ENCODE assay signal across 1 cellular context in genomic region chr14:61461808-61462275, GRCh38.
TF ChIP-seq lines count a peak whose summit lies in the region.

No MANE protein-coding gene starts in this region.

TF ChIP-seq in K562, 482 proteins besides CTCF, POLR2A, EP300 and RAD21 (continued from another document):
- TF ChIP-seq, protein P1, sequence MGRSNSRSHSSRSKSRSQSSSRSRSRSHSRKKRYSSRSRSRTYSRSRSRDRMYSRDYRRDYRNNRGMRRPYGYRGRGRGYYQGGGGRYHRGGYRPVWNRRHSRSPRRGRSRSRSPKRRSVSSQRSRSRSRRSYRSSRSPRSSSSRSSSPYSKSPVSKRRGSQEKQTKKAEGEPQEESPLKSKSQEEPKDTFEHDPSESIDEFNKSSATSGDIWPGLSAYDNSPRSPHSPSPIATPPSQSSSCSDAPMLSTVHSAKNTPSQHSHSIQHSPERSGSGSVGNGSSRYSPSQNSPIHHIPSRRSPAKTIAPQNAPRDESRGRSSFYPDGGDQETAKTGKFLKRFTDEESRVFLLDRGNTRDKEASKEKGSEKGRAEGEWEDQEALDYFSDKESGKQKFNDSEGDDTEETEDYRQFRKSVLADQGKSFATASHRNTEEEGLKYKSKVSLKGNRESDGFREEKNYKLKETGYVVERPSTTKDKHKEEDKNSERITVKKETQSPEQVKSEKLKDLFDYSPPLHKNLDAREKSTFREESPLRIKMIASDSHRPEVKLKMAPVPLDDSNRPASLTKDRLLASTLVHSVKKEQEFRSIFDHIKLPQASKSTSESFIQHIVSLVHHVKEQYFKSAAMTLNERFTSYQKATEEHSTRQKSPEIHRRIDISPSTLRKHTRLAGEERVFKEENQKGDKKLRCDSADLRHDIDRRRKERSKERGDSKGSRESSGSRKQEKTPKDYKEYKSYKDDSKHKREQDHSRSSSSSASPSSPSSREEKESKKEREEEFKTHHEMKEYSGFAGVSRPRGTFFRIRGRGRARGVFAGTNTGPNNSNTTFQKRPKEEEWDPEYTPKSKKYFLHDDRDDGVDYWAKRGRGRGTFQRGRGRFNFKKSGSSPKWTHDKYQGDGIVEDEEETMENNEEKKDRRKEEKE (IDR thresholded peaks at IDR 0.05; ENCODE audit: borderline replicate concordance in 1 of 2, control insufficient read depth in 1 of 2, low read depth in 2 of 2, low read length in 1 of 2): no peak
- TF ChIP-seq XRCC5 (IDR thresholded peaks at IDR 0.05; ENCODE audit: low read depth, low read length): no peak
- no peak for TF ChIP-seq PPARD (CRISPR knock-in tag; IDR thresholded peaks at IDR 0.05)
- no peak for TF ChIP-seq RFX7 (CRISPR knock-in tag; IDR thresholded peaks at IDR 0.05)
- no peak for TF ChIP-seq THAP7 (CRISPR knock-in tag; IDR thresholded peaks at IDR 0.05)
- TF ChIP-seq TFAM (CRISPR knock-in tag; conservative IDR thresholded peaks at IDR 0.05): no peak
- no peak for TF ChIP-seq BRF1 (IDR thresholded peaks at IDR 0.05; ENCODE audit: borderline replicate concordance, extremely low read depth, insufficient read length)
- TF ChIP-seq ESRRB (CRISPR knock-in tag; IDR thresholded peaks at IDR 0.05; ENCODE audit: borderline replicate concordance): no peak
- peak; percentile 82 for TF ChIP-seq DEAF1 (CRISPR knock-in tag; IDR thresholded peaks at IDR 0.05)
- TF ChIP-seq CCAR2 (IDR thresholded peaks at IDR 0.05; ENCODE audit: low read depth, low read length): no peak
- TF ChIP-seq ARID2 (IDR thresholded peaks at IDR 0.05): 0 out of 2 replicates have a peak, but pooled peaks have one; percentile 17
- no peak for TF ChIP-seq RUNX1 (IDR thresholded peaks at IDR 0.05; ENCODE audit: low read depth)
- TF ChIP-seq KDM5B (IDR thresholded peaks at IDR 0.05; ENCODE audit: insufficient replicate concordance, low read depth, low read length): no peak
- TF ChIP-seq, protein P2, sequence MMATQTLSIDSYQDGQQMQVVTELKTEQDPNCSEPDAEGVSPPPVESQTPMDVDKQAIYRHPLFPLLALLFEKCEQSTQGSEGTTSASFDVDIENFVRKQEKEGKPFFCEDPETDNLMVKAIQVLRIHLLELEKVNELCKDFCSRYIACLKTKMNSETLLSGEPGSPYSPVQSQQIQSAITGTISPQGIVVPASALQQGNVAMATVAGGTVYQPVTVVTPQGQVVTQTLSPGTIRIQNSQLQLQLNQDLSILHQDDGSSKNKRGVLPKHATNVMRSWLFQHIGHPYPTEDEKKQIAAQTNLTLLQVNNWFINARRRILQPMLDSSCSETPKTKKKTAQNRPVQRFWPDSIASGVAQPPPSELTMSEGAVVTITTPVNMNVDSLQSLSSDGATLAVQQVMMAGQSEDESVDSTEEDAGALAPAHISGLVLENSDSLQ (IDR thresholded peaks at IDR 0.05): no peak
- TF ChIP-seq NEUROD1 (IDR thresholded peaks at IDR 0.05; ENCODE audit: borderline replicate concordance, low read depth, low read length, partially characterized antibody): no peak
- TF ChIP-seq SMC3 (conservative IDR thresholded peaks at IDR 0.05; ENCODE audit: insufficient read depth, low read depth, low read length): peak; percentile 47; the same call in 1 of the 2 replicates
- TF ChIP-seq ZC3H8 (IDR thresholded peaks at IDR 0.05): no peak
- peak; percentile 88; the same call in 1 of the 2 replicates for TF ChIP-seq ESRRA (IDR thresholded peaks at IDR 0.05; ENCODE audit: borderline replicate concordance, low read depth)
TF ChIP-seq in K562: peak in this region for 5.
